In genomic region chr11:70201876-70202861, GRCh38 we compare ENCODE assay signal across 8 cellular contexts. TPM values are rescaled to one million over a fixed set of nuclear protein-coding genes. Genes with fewer than 3 reads are reported as not detected.
DNase-seq lines count a peak whose midpoint lies in the region; ATAC-seq and TF ChIP-seq lines count a peak whose summit lies in the region.

No MANE protein-coding gene starts in this region.

- no peaks in the 10 kb centered on the region for H3K9me3 ChIP-seq in parathyroid adenoma (ENCODE audit: control insufficient read depth, low read length)

- no peaks in the 10 kb centered on the region for H3K4me1 ChIP-seq in parathyroid adenoma

- no peaks in the 10 kb centered on the region for H3K36me3 ChIP-seq in parathyroid adenoma (ENCODE audit: control insufficient read depth, insufficient read depth, low read length)

- CTCF ChIA-PET in RWPE1 (lab: Yijun Ruan, JAX): interaction anchor here (1.2 kb wide), 1 partner anchor 286 kb away, joined by 7 read pairs; no protein-coding TSS in a partner anchor

- no peak for ATAC-seq in HG03175 (IDR thresholded peaks at IDR 0.05; ENCODE audit: unreplicated experiment)

- POLR2A ChIA-PET in RWPE1 (lab: Yijun Ruan, JAX; ENCODE audit: low non-redundant PET): interaction anchor here (0.6 kb wide), 1 partner anchor 241 kb away, joined by 3 read pairs; no protein-coding TSS in a partner anchor

- DNase-seq in GF-D8 (lab: John Stamatoyannopoulos, UW): peak; percentile 24
- no peak for DNase-seq in RWPE1 (ENCODE audit: low spot score)
- peak; percentile 12 for DNase-seq in erythroblast (lab: John Stamatoyannopoulos, UW)
- DNase-seq in ecto neural progenitor cell (ENCODE audit: low spot score): no peak
- no peak for DNase-seq in epidermal melanocyte (ENCODE audit: insufficient read length, low spot score)
- no peak for DNase-seq in cerebellum (ENCODE audit: low spot score)

- H2AFZ ChIP-seq in parathyroid adenoma: peak overlapping the region; percentile 77

- no peak for TF ChIP-seq CTCF in RWPE1 (conservative IDR thresholded peaks at IDR 0.05; ENCODE audit: low read depth)
- TF ChIP-seq CTCF in parathyroid adenoma (IDR thresholded peaks at IDR 0.05): no peak

- H3K4me3 ChIP-seq in parathyroid adenoma (ENCODE audit: low read depth, low read length): peak overlapping the region; percentile 82

- no peaks in the 10 kb centered on the region for H3K79me2 ChIP-seq in parathyroid adenoma

- TF ChIP-seq POLR2A in erythroblast (IDR thresholded peaks at IDR 0.05; ENCODE audit: low read length): no peak

- peak overlapping the region; percentile 87 for H3K4me2 ChIP-seq in parathyroid adenoma (ENCODE audit: low read length)

- H3K9ac ChIP-seq in parathyroid adenoma: no peak overlapping the region

- peak overlapping the region; percentile 97 for H3K27ac ChIP-seq in RWPE1
- H3K27ac ChIP-seq in parathyroid adenoma: no peak overlapping the region

- H3K27me3 ChIP-seq in parathyroid adenoma (ENCODE audit: control insufficient read depth, insufficient read depth, low read length): no peaks in the 10 kb centered on the region

RNA-seq across cellular contexts. Expression of gene FADD, which starts 0.9 kb away (rescaled TPM):
- 11.2 TPM for total RNA-seq in cerebellum

Comparison
In these comparisons a context has a peak if more than half of its experiments do, and no peak if none do; other contexts are left out.
1. DNase-seq: peak in GF-D8 (single experiment) and erythroblast (2 of 2); none in RWPE1 (single experiment), ecto neural progenitor cell (single experiment), epidermal melanocyte (single experiment) and cerebellum (single experiment).